In genomic region chr18:13035249-13035914, GRCh38 we compare ENCODE assay signal across 21 cellular contexts.
A peak's percentile ranks its signal among the peaks of the same experiment; 100 is the strongest.
DNase-seq lines count a peak whose midpoint lies in the region; ATAC-seq and TF ChIP-seq lines count a peak whose summit lies in the region.
"Had no signal": no experiment of that assay in that cellular context is flagged by ENCODE, and none has a peak within 500 bp of the region (broad histone marks: within the 10 kb centered on the region; RNA-seq: fewer than 3 reads in every experiment).

No MANE protein-coding gene starts in this region.

- peaks cover 39 to 59% of the 10 kb centered on the region in 2 donors for H3K36me3 Mint-ChIP-seq in stimulated activated naive B cell treated with anti-CD40 and anti-IgM and Interleukin-4, amounts not matched to agents 10 μg/mL and 1 μg/mL and 100 μg/mL, for 72 hours

- H3K4me1 Mint-ChIP-seq in stimulated activated naive B cell treated with anti-CD40 and anti-IgM and Interleukin-4, amounts not matched to agents 10 μg/mL and 1 μg/mL and 100 μg/mL, for 72 hours, result peaks cover 2 to 12% of the 10 kb centered on the region in 2 donors

- no peaks in the 10 kb centered on the region for H3K27me3 Mint-ChIP-seq in stimulated activated naive B cell treated with anti-CD40 and anti-IgM and Interleukin-4, amounts not matched to agents 10 μg/mL and 1 μg/mL and 100 μg/mL, for 72 hours
- H3K27me3 Mint-ChIP-seq: activated CD4-positive, alpha-beta T cell treated with anti-CD3 and anti-CD28 coated beads for 36 hours; activated T-helper 17 cell treated with anti-CD3 and anti-CD28 coated beads, Interleukin-2, amount 50 U/mL, for 72 hours; CD4-positive, CD25-positive, alpha-beta regulatory T cell; naive thymus-derived CD4-positive, alpha-beta T cell; type B pancreatic cell had no signal

- ATAC-seq in SK-N-SH treated with all-trans-retinoic acid at 6 μM for 48 hours, result peak; percentile 74
- ATAC-seq in stimulated activated naive B cell treated with anti-CD40 and anti-IgM and Interleukin-4, amounts not matched to agents 10 μg/mL and 1 μg/mL and 100 μg/mL, for 72 hours (replicated peaks), result no peak
- ATAC-seq: activated CD4-positive, alpha-beta T cell treated with anti-CD3 and anti-CD28 coated beads for 36 hours; activated T-helper 17 cell treated with anti-CD3 and anti-CD28 coated beads, Interleukin-2, amount 50 U/mL, for 72 hours; left colon; naive thymus-derived CD4-positive, alpha-beta T cell had no signal

- H3K4me3 Mint-ChIP-seq in stimulated activated naive B cell treated with anti-CD40 and anti-IgM and Interleukin-4, amounts not matched to agents 10 μg/mL and 1 μg/mL and 100 μg/mL, for 72 hours, result no peak overlapping the region
- H3K4me3 Mint-ChIP-seq: activated CD4-positive, alpha-beta T cell treated with anti-CD3 and anti-CD28 coated beads for 36 hours; activated T-helper 17 cell treated with anti-CD3 and anti-CD28 coated beads, Interleukin-2, amount 50 U/mL, for 72 hours; CD4-positive, CD25-positive, alpha-beta regulatory T cell; naive thymus-derived CD4-positive, alpha-beta T cell; type B pancreatic cell had no signal

- DNase-seq in AG08395 (ENCODE audit: low spot score), result peak; percentile 54
- DNase-seq in ELR (ENCODE audit: low read depth), result peak; percentile 18
- DNase-seq in fibroblast of peridontal ligament (ENCODE audit: extremely low read depth), result peak; percentile 51
- DNase-seq in NOMO-1 treated with DMSO at 0.1 percent for 48 hours (lab: John Stamatoyannopoulos, UW; ENCODE audit: unreplicated experiment), result no peak
- DNase-seq in NCI-H526 (lab: John Stamatoyannopoulos, UW), result no peak
- DNase-seq in stimulated activated naive B cell treated with anti-CD40 and anti-IgM and Interleukin-4, amounts not matched to agents 10 μg/mL and 1 μg/mL and 100 μg/mL, for 72 hours, result no peak
- DNase-seq in Ammon's horn (ENCODE audit: low spot score), result no peak
- DNase-seq: activated CD4-positive, alpha-beta T cell treated with anti-CD3 and anti-CD28 coated beads for 36 hours; CD4-positive, CD25-positive, alpha-beta regulatory T cell; colonic mucosa; DMS153; glutamatergic neuron; left colon; mesendoderm; naive thymus-derived CD4-positive, alpha-beta T cell; NCI-H1694; NCI-H2171; stimulated activated CD4-positive, alpha-beta T cell treated with anti-CD3 and anti-CD28 coated beads, Interleukin-4, amount 100 ng/mL, for 4 hours had no signal

- H3K9me3 Mint-ChIP-seq in stimulated activated naive B cell treated with anti-CD40 and anti-IgM and Interleukin-4, amounts not matched to agents 10 μg/mL and 1 μg/mL and 100 μg/mL, for 72 hours, result no peaks in the 10 kb centered on the region
- H3K9me3 Mint-ChIP-seq: activated T-helper 17 cell treated with anti-CD3 and anti-CD28 coated beads, Interleukin-2, amount 50 U/mL, for 72 hours; CD4-positive, CD25-positive, alpha-beta regulatory T cell; type B pancreatic cell had no signal

- no peak overlapping the region for H3K27ac Mint-ChIP-seq in stimulated activated naive B cell treated with anti-CD40 and anti-IgM and Interleukin-4, amounts not matched to agents 10 μg/mL and 1 μg/mL and 100 μg/mL, for 72 hours
- H3K27ac Mint-ChIP-seq: activated CD4-positive, alpha-beta T cell treated with anti-CD3 and anti-CD28 coated beads for 36 hours; activated T-helper 17 cell treated with anti-CD3 and anti-CD28 coated beads, Interleukin-2, amount 50 U/mL, for 72 hours; type B pancreatic cell had no signal

TF ChIP-seq in SK-N-SH treated with all-trans-retinoic acid at 6 μM for 48 hours, 23 proteins besides CTCF, POLR2A, EP300 and RAD21:
- TF ChIP-seq GLIS3 (CRISPR knock-in tag; IDR thresholded peaks at IDR 0.05) (no peak), TCF4 (CRISPR knock-in tag; IDR thresholded peaks at IDR 0.05; ENCODE audit: borderline replicate concordance) (no peak), CSRNP3 (CRISPR knock-in tag; IDR thresholded peaks at IDR 0.05) (no peak), TOX (CRISPR knock-in tag; IDR thresholded peaks at IDR 0.05; ENCODE audit: borderline replicate concordance) (no peak)

Comparison
In these comparisons a context has a peak if more than half of its experiments do, and no peak if none do; other contexts are left out.
1. DNase-seq: peak in AG08395 (single experiment), ELR (single experiment) and fibroblast of peridontal ligament (single experiment); none in NOMO-1 treated with DMSO at 0.1 percent for 48 hours (single experiment), NCI-H526 (0 of 2), stimulated activated naive B cell treated with anti-CD40 and anti-IgM and Interleukin-4, amounts not matched to agents 10 μg/mL and 1 μg/mL and 100 μg/mL, for 72 hours (single experiment) and Ammon's horn (single experiment).